16 cellular contexts compared by ENCODE assay signal in genomic region chr16:89548344-89549006, GRCh38. TPM values are rescaled to one million over a fixed set of nuclear protein-coding genes. Genes with fewer than 3 reads are reported as not detected.
DNase-seq lines count a peak whose midpoint lies in the region; ATAC-seq, FAIRE-seq and TF ChIP-seq lines count a peak whose summit lies in the region.
"Had no signal": no experiment of that assay in that cellular context is flagged by ENCODE, and none has a peak within 500 bp of the region (broad histone marks: within the 10 kb centered on the region; RNA-seq: fewer than 3 reads in every experiment).

No MANE protein-coding gene starts in this region.

- TF ChIP-seq CTCF in nephron progenitor cell (IDR thresholded peaks at IDR 0.05): no peak

- peak; percentile 19 to 49 for ATAC-seq in activated naive CD4-positive, alpha-beta T cell treated with anti-CD3 and anti-CD28 coated beads, Interleukin-2, amount 50 U/mL, for 72 hours
- ATAC-seq: heart left ventricle, left lobe of liver had no signal

- CTCF ChIA-PET in activated naive CD4-positive, alpha-beta T cell treated with anti-CD3 and anti-CD28 coated beads, Interleukin-2, amount 10 ng/mL, durations not matched to agents 7 days and 5 days (lab: Charles Lee): interaction anchor here (1.5 to 1.6 kb wide), 3 partner anchors 9 to 17 kb away, joined by 4 to 11 read pairs (median 6); no protein-coding TSS in a partner anchor

- FAIRE-seq in H54 (lab: Jason Lieb, UNC): no peak

- peaks cover 28% of the 10 kb centered on the region for H3K36me3 Mint-ChIP-seq in activated naive CD4-positive, alpha-beta T cell treated with anti-CD3 and anti-CD28 coated beads, Interleukin-2, amount 10 ng/mL, durations not matched to agents 7 days and 5 days
- peaks cover 13 to 16% of the 10 kb centered on the region in 2 donors for H3K36me3 Mint-ChIP-seq in activated naive CD4-positive, alpha-beta T cell treated with anti-CD3 and anti-CD28 coated beads, Interleukin-2, amount 50 U/mL, for 72 hours
- H3K36me3 Mint-ChIP-seq in nephron progenitor cell (ENCODE audit: low read depth): peaks cover 62% of the 10 kb centered on the region

- TF ChIP-seq POLR2A in H54 (IDR thresholded peaks at IDR 0.05; ENCODE audit: low read depth, low read length): no peak

- no peaks in the 10 kb centered on the region for H3K9me3 ChIP-seq in KOPT-K1 (ENCODE audit: insufficient read depth, low read length, poor library complexity, severe bottlenecking)
- H3K9me3 ChIP-seq: heart left ventricle, prostate gland, tibial nerve had no signal

- DNase-seq in activated naive CD4-positive, alpha-beta T cell treated with anti-CD3 and anti-CD28 coated beads, Interleukin-2, amount 10 ng/mL, durations not matched to agents 7 days and 5 days: peak; percentile 30
- no peak for DNase-seq in activated naive CD4-positive, alpha-beta T cell treated with anti-CD3 and anti-CD28 coated beads, Interleukin-2, amount 50 U/mL, for 16 hours
- DNase-seq in activated naive CD4-positive, alpha-beta T cell treated with anti-CD3 and anti-CD28 coated beads, Interleukin-2, amount 50 U/mL, for 72 hours (ENCODE audit: low spot score in 2 of 2): no peak
- DNase-seq in nephron progenitor cell: no peak
- DNase-seq in H54 (ENCODE audit: insufficient read length, low spot score): no peak
- no peak for DNase-seq in HT-29 (ENCODE audit: low spot score)
- no peak for DNase-seq in NCI-H69 (lab: John Stamatoyannopoulos, UW)
- DNase-seq: amygdala, DMS79 treated with DMSO at 0.1 percent for 48 hours, GOT3, heart left ventricle had no signal

- H3K4me3 Mint-ChIP-seq in activated naive CD4-positive, alpha-beta T cell treated with anti-CD3 and anti-CD28 coated beads, Interleukin-2, amount 10 ng/mL, durations not matched to agents 7 days and 5 days: peak overlapping the region; percentile 16
- no peak overlapping the region for H3K4me3 Mint-ChIP-seq in nephron progenitor cell

- no peaks in the 10 kb centered on the region for H3K27me3 Mint-ChIP-seq in activated naive CD4-positive, alpha-beta T cell treated with anti-CD3 and anti-CD28 coated beads, Interleukin-2, amount 10 ng/mL, durations not matched to agents 7 days and 5 days
- H3K27me3 Mint-ChIP-seq in nephron progenitor cell (ENCODE audit: low read depth, poor library complexity): peaks cover 2% of the 10 kb centered on the region

- H3K9me3 Mint-ChIP-seq in activated naive CD4-positive, alpha-beta T cell treated with anti-CD3 and anti-CD28 coated beads, Interleukin-2, amount 10 ng/mL, durations not matched to agents 7 days and 5 days: no peaks in the 10 kb centered on the region
- H3K9me3 Mint-ChIP-seq in activated naive CD4-positive, alpha-beta T cell treated with anti-CD3 and anti-CD28 coated beads, Interleukin-2, amount 50 U/mL, for 72 hours: no peaks in the 10 kb centered on the region
- H3K9me3 Mint-ChIP-seq in nephron progenitor cell: no peaks in the 10 kb centered on the region

- H3K36me3 ChIP-seq in KOPT-K1 (ENCODE audit: insufficient read depth, low read length): peaks cover 89% of the 10 kb centered on the region

- peaks cover 29% of the 10 kb centered on the region for H3K4me1 Mint-ChIP-seq in activated naive CD4-positive, alpha-beta T cell treated with anti-CD3 and anti-CD28 coated beads, Interleukin-2, amount 10 ng/mL, durations not matched to agents 7 days and 5 days
- H3K4me1 Mint-ChIP-seq in nephron progenitor cell: no peaks in the 10 kb centered on the region

- H3K27ac Mint-ChIP-seq in activated naive CD4-positive, alpha-beta T cell treated with anti-CD3 and anti-CD28 coated beads, Interleukin-2, amount 10 ng/mL, durations not matched to agents 7 days and 5 days: peak overlapping the region; percentile 95
- H3K27ac Mint-ChIP-seq in activated naive CD4-positive, alpha-beta T cell treated with anti-CD3 and anti-CD28 coated beads, Interleukin-2, amount 50 U/mL, for 72 hours: peak overlapping the region; percentile 87 to 93
- H3K27ac Mint-ChIP-seq in nephron progenitor cell: peak overlapping the region; percentile 11

- peak overlapping the region; percentile 73 for H3K27ac ChIP-seq in KOPT-K1 (ENCODE audit: low read depth, low read length, poor library complexity, severe bottlenecking)
- H3K27ac ChIP-seq: cardiac muscle cell, heart left ventricle, prostate gland, tibial nerve had no signal

RNA-seq across cellular contexts. Expression of gene RPL13, which starts 12.0 kb away (rescaled TPM):
- total RNA-seq in activated naive CD4-positive, alpha-beta T cell treated with anti-CD3 and anti-CD28 coated beads, Interleukin-2, amount 50 U/mL, for 72 hours: 1,000 to 10,000 TPM; 2,832 to 2,975 TPM
- total RNA-seq in HT-29 (2014; rRNA removed; shearing (Covaris generic)): 8,222 and 8,866 TPM in 2 replicates

RNA-seq across cellular contexts. Expression of gene CPNE7, which starts 27.1 kb away (rescaled TPM):
- 10 to 100 TPM in 1 of 2 donors, 1 to 10 TPM in 1; 2.8 to 28.2 TPM for total RNA-seq in activated naive CD4-positive, alpha-beta T cell treated with anti-CD3 and anti-CD28 coated beads, Interleukin-2, amount 50 U/mL, for 72 hours
- total RNA-seq in HT-29 (2014; rRNA removed; shearing (Covaris generic)): 16.5 and 23.8 TPM in 2 replicates

RNA-seq across cellular contexts. Expression of gene SPG7, which starts 40.3 kb away (rescaled TPM):
- 100 to 1,000 TPM in 1 of 2 donors, 10 to 100 TPM in 1; 97.7 to 114 TPM for total RNA-seq in activated naive CD4-positive, alpha-beta T cell treated with anti-CD3 and anti-CD28 coated beads, Interleukin-2, amount 50 U/mL, for 72 hours
- 150 and 162 TPM in 2 replicates for total RNA-seq in HT-29 (2014; rRNA removed; shearing (Covaris generic))

RNA-seq across cellular contexts. Expression of gene ANKRD11, which starts 58.1 kb away (rescaled TPM):
- 100 to 1,000 TPM; 130 to 165 TPM for total RNA-seq in activated naive CD4-positive, alpha-beta T cell treated with anti-CD3 and anti-CD28 coated beads, Interleukin-2, amount 50 U/mL, for 72 hours
- total RNA-seq in HT-29 (2014; rRNA removed; shearing (Covaris generic)): 92.5 and 122 TPM in 2 replicates

Comparison
In these comparisons a context has a peak if more than half of its experiments do, and no peak if none do; other contexts are left out.
1. H3K27ac Mint-ChIP-seq: peak in every context shown above with its lines; median percentile 95 in activated naive CD4-positive, alpha-beta T cell treated with anti-CD3 and anti-CD28 coated beads, Interleukin-2, amount 10 ng/mL, durations not matched to agents 7 days and 5 days; 90 in activated naive CD4-positive, alpha-beta T cell treated with anti-CD3 and anti-CD28 coated beads, Interleukin-2, amount 50 U/mL, for 72 hours; 11 in nephron progenitor cell.